In the genomic region with DNA sequence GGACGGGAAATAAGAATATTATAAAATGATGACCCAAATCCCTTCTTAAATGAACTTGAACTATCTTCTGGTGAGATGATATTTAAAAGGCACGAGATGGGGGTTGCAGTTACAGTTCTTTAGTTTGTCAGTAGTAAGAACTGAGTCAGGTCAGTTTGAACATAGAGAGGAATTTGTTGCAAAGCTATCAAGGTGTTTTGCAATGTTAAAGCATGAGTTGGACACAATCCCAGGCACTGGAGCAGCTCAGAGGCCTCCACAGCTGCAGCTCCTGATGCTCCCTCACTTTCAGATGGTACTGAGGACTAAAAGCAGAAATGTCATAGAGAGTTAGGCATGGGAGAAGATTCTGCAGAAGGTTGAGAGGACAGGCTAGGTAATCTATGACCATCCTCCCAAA, we compare ENCODE assay signal across 23 cellular contexts.
DNase-seq lines count a peak whose midpoint lies in the region; ATAC-seq and TF ChIP-seq lines count a peak whose summit lies in the region.
"Had no signal": no experiment of that assay in that cellular context is flagged by ENCODE, and none has a peak within 500 bp of the region (broad histone marks: within the 10 kb centered on the region; RNA-seq: fewer than 3 reads in every experiment).

No MANE protein-coding gene starts in this region.

- H3K27me3 Mint-ChIP-seq in activated CD4-positive, alpha-beta T cell treated with anti-CD3 and anti-CD28 coated beads, Interleukin-2, amount 10 ng/mL, durations not matched to agents 24 days and 14 days, result peaks cover 17% of the 10 kb centered on the region
- H3K27me3 Mint-ChIP-seq in activated naive CD8-positive, alpha-beta T cell treated with anti-CD3 and anti-CD28 coated beads, Interleukin-2, amount 50 U/mL, for 24 hours, result peaks cover 2% of the 10 kb centered on the region

- peak; percentile 79 for ATAC-seq in omental fat pad (ENCODE audit: low FRiP score)
- no peak for ATAC-seq in activated naive CD8-positive, alpha-beta T cell treated with anti-CD3 and anti-CD28 coated beads, Interleukin-2, amount 50 U/mL, for 24 hours

- intact Hi-C loops in activated CD4-positive, alpha-beta T cell treated with anti-CD3 and anti-CD28 coated beads, Interleukin-2, amount 10 ng/mL, durations not matched to agents 24 days and 14 days (cut with micrococcal nuclease), result no loop called here
- intact Hi-C loops in left ventricle myocardium inferior (cut with micrococcal nuclease), result no loop called here

- H3K27ac ChIP-seq in coronary artery, result no peak overlapping the region
- no peak overlapping the region for H3K27ac ChIP-seq in left ventricle myocardium inferior (replicated peaks)
- no peak overlapping the region for H3K27ac ChIP-seq in right atrium auricular region
- H3K27ac ChIP-seq: C4-2B, RWPE1, SK-N-MC had no signal

- H3K9me3 Mint-ChIP-seq in activated CD4-positive, alpha-beta T cell treated with anti-CD3 and anti-CD28 coated beads, Interleukin-2, amount 10 ng/mL, durations not matched to agents 24 days and 14 days, result peaks cover 5% of the 10 kb centered on the region
- peaks cover 6% of the 10 kb centered on the region for H3K9me3 Mint-ChIP-seq in activated naive CD8-positive, alpha-beta T cell treated with anti-CD3 and anti-CD28 coated beads, Interleukin-2, amount 50 U/mL, for 24 hours

- peaks cover under 1% of the 10 kb centered on the region for H3K4me1 Mint-ChIP-seq in activated CD4-positive, alpha-beta T cell treated with anti-CD3 and anti-CD28 coated beads, Interleukin-2, amount 10 ng/mL, durations not matched to agents 24 days and 14 days
- H3K4me1 Mint-ChIP-seq in activated naive CD8-positive, alpha-beta T cell treated with anti-CD3 and anti-CD28 coated beads, Interleukin-2, amount 50 U/mL, for 24 hours, result peaks cover under 1% of the 10 kb centered on the region

- no peak for DNase-seq in activated CD4-positive, alpha-beta T cell treated with anti-CD3 and anti-CD28 coated beads, Interleukin-2, amount 10 ng/mL, durations not matched to agents 24 days and 14 days
- no peak for DNase-seq in activated CD4-positive, alpha-beta T cell treated with anti-CD3 and anti-CD28 coated beads, Interleukin-2, amount 50 U/mL, for 48 hours
- DNase-seq in NCI-H226 (peak; percentile 7), coronary artery (ENCODE audit: low spot score) (peak; percentile 8), omental fat pad (ENCODE audit: low spot score) (no peak), left ventricle myocardium inferior (no peak), right atrium auricular region (ENCODE audit: low spot score) (no peak)
- DNase-seq in activated naive CD8-positive, alpha-beta T cell treated with anti-CD3 and anti-CD28 coated beads, Interleukin-2, amount 50 U/mL, for 24 hours, result no peak
- DNase-seq: 8988T, DMS53, GDM1, H7, HFFc6, KG1, NCI-H1436, NCI-H187 treated with DMSO at 0.1 percent for 48 hours, NCI-H2107, NCI-H510A, NCI-H748 treated with DMSO at 0.1 percent for 48 hours, SHP77 treated with DMSO at 0.1 percent for 48 hours had no signal

- H3K9me3 ChIP-seq in left ventricle myocardium inferior (replicated peaks) (peaks cover 9% of the 10 kb centered on the region), right atrium auricular region (no peaks in the 10 kb centered on the region)

- TF ChIP-seq CTCF in coronary artery (IDR thresholded peaks at IDR 0.05) (no peak), omental fat pad (IDR thresholded peaks at IDR 0.05) (no peak), left ventricle myocardium inferior (IDR thresholded peaks at IDR 0.05; ENCODE audit: borderline replicate concordance) (no peak), right atrium auricular region (IDR thresholded peaks at IDR 0.05) (no peak)

- H3K27ac Mint-ChIP-seq in activated CD4-positive, alpha-beta T cell treated with anti-CD3 and anti-CD28 coated beads, Interleukin-2, amount 10 ng/mL, durations not matched to agents 24 days and 14 days, result peak overlapping the region; percentile 50
- H3K27ac Mint-ChIP-seq in activated naive CD8-positive, alpha-beta T cell treated with anti-CD3 and anti-CD28 coated beads, Interleukin-2, amount 50 U/mL, for 24 hours, result no peak overlapping the region
- H3K27ac Mint-ChIP-seq: HFFc6 had no signal

- H3K36me3 Mint-ChIP-seq in activated CD4-positive, alpha-beta T cell treated with anti-CD3 and anti-CD28 coated beads, Interleukin-2, amount 10 ng/mL, durations not matched to agents 24 days and 14 days (ENCODE audit: low read depth), result peaks cover 4% of the 10 kb centered on the region
- H3K36me3 Mint-ChIP-seq in activated naive CD8-positive, alpha-beta T cell treated with anti-CD3 and anti-CD28 coated beads, Interleukin-2, amount 50 U/mL, for 24 hours (ENCODE audit: low read depth), result peaks cover 4% of the 10 kb centered on the region

- H3K4me3 Mint-ChIP-seq in activated CD4-positive, alpha-beta T cell treated with anti-CD3 and anti-CD28 coated beads, Interleukin-2, amount 10 ng/mL, durations not matched to agents 24 days and 14 days, result no peak overlapping the region
- no peak overlapping the region for H3K4me3 Mint-ChIP-seq in activated naive CD8-positive, alpha-beta T cell treated with anti-CD3 and anti-CD28 coated beads, Interleukin-2, amount 50 U/mL, for 24 hours
- H3K4me3 Mint-ChIP-seq: HFFc6 had no signal

- H3K4me3 ChIP-seq in coronary artery (no peak overlapping the region), left ventricle myocardium inferior (no peak overlapping the region), right atrium auricular region (no peak overlapping the region)
- H3K4me3 ChIP-seq: SK-N-MC had no signal

- H3K36me3 ChIP-seq in left ventricle myocardium inferior (no peaks in the 10 kb centered on the region), right atrium auricular region (no peaks in the 10 kb centered on the region)

- H3K4me1 ChIP-seq in left ventricle myocardium inferior, result no peaks in the 10 kb centered on the region
- H3K4me1 ChIP-seq in right atrium auricular region, result no peaks in the 10 kb centered on the region

- H3K27me3 ChIP-seq in left ventricle myocardium inferior (ENCODE audit: low read depth), result no peaks in the 10 kb centered on the region
- H3K27me3 ChIP-seq in right atrium auricular region, result no peaks in the 10 kb centered on the region

Comparison
In these comparisons a context has a peak if more than half of its experiments do, and no peak if none do; other contexts are left out.
1. DNase-seq: peak in NCI-H226 (single experiment) and coronary artery (single experiment); none in activated CD4-positive, alpha-beta T cell treated with anti-CD3 and anti-CD28 coated beads, Interleukin-2, amount 10 ng/mL, durations not matched to agents 24 days and 14 days (single experiment), activated CD4-positive, alpha-beta T cell treated with anti-CD3 and anti-CD28 coated beads, Interleukin-2, amount 50 U/mL, for 48 hours (0 of 2), omental fat pad (single experiment), activated naive CD8-positive, alpha-beta T cell treated with anti-CD3 and anti-CD28 coated beads, Interleukin-2, amount 50 U/mL, for 24 hours (single experiment), left ventricle myocardium inferior (single experiment) and right atrium auricular region (single experiment).